11 cellular contexts compared by ENCODE assay signal in genomic region chr15:45794768-45795486, GRCh38.
A peak's percentile ranks its signal among the peaks of the same experiment; 100 is the strongest.
DNase-seq lines count a peak whose midpoint lies in the region; ATAC-seq and TF ChIP-seq lines count a peak whose summit lies in the region.
"Had no signal": no experiment of that assay in that cellular context is flagged by ENCODE, and none has a peak within 500 bp of the region (broad histone marks: within the 10 kb centered on the region; RNA-seq: fewer than 3 reads in every experiment).

No MANE protein-coding gene starts in this region.

- no peak overlapping the region for H3K9ac ChIP-seq in mesenchymal stem cell (ENCODE audit: low read length)

- H4K8ac ChIP-seq in mesenchymal stem cell (ENCODE audit: low read length) = no peak overlapping the region

- ATAC-seq in GM18867 (IDR thresholded peaks at IDR 0.05; ENCODE audit: unreplicated experiment) (peak; percentile 45), GM18505 (IDR thresholded peaks at IDR 0.05; ENCODE audit: unreplicated experiment) (no peak)
- ATAC-seq: natural killer cell had no signal

- H3K23ac ChIP-seq in mesenchymal stem cell (ENCODE audit: low read length in 2 of 2) = no peak overlapping the region

- no peak overlapping the region for H2BK5ac ChIP-seq in mesenchymal stem cell (ENCODE audit: low read depth, low read length, poor library complexity, severe bottlenecking)

- no peak overlapping the region for H3K14ac ChIP-seq in mesenchymal stem cell (ENCODE audit: low read length in 2 of 2)

- no peak overlapping the region for H4K91ac ChIP-seq in mesenchymal stem cell (ENCODE audit: low read length)

- no peak overlapping the region for H2AK5ac ChIP-seq in mesenchymal stem cell (ENCODE audit: low read length, severe bottlenecking)

- no peak for TF ChIP-seq POLR2A in GM18505 (IDR thresholded peaks at IDR 0.05; ENCODE audit: borderline replicate concordance, extremely low read depth, insufficient read depth, insufficient read length)

- H3K18ac ChIP-seq in mesenchymal stem cell (ENCODE audit: low read depth in 1 of 2, low read length in 2 of 2) = no peak overlapping the region

- H3K4me1 ChIP-seq in HEK293 (ENCODE audit: control insufficient read depth, insufficient read depth, low read length) (no peaks in the 10 kb centered on the region), hepatocyte (ENCODE audit: insufficient read depth) (peaks cover 10% of the 10 kb centered on the region), mesenchymal stem cell (ENCODE audit: control insufficient read depth, insufficient read depth, low read depth, low read length) (no peaks in the 10 kb centered on the region)

- H3K79me2 ChIP-seq in hepatocyte = no peaks in the 10 kb centered on the region

- no peaks in the 10 kb centered on the region for H3K9me2 ChIP-seq in hepatocyte (replicated peaks; ENCODE audit: insufficient read depth)

- TF ChIP-seq CTCF in HEK293 (tag by site-specific recombination; IDR thresholded peaks at IDR 0.05) = no peak
- no peak for TF ChIP-seq CTCF in hepatocyte (IDR thresholded peaks at IDR 0.05; ENCODE audit: poor library complexity)

- CTCF ChIA-PET in HEK293 (lab: Yijun Ruan, JAX) = interaction anchor here (0.7 to 2.7 kb wide), 13 partner anchors 8 to 871 kb away, joined by 3 to 17 read pairs (median 3); no protein-coding TSS in a partner anchor

- no peaks in the 10 kb centered on the region for H3K27me3 ChIP-seq in hepatocyte
- peaks cover 21 to 34% of the 10 kb centered on the region in 2 experiments for H3K27me3 ChIP-seq in mesenchymal stem cell (ENCODE audit: control insufficient read depth in 1 of 2, insufficient read depth in 1 of 2, low read length in 2 of 2)

- H3K9me3 ChIP-seq in HEK293 (ENCODE audit: control insufficient read depth, insufficient read depth, low read depth, low read length) (no peaks in the 10 kb centered on the region), hepatocyte (ENCODE audit: low read depth) (no peaks in the 10 kb centered on the region), mesenchymal stem cell (ENCODE audit: control insufficient read depth, low read length) (no peaks in the 10 kb centered on the region)

- H3K4me3 ChIP-seq in HEK293 (ENCODE audit: low read depth, low read length) (no peak overlapping the region), hepatocyte (no peak overlapping the region), mesenchymal stem cell (ENCODE audit: insufficient read depth in 1 of 2, low read depth in 1 of 2, low read length in 2 of 2) (no peak overlapping the region)

- POLR2A ChIA-PET in HEK293 (lab: Yijun Ruan, JAX) = no interaction called here

- H3K36me3 ChIP-seq in HEK293 (ENCODE audit: control insufficient read depth in 2 of 2, insufficient read depth in 1 of 2, low read length in 2 of 2) = no peaks in the 10 kb centered on the region
- H3K36me3 ChIP-seq in hepatocyte (replicated peaks; ENCODE audit: insufficient read depth, low read depth) = no peaks in the 10 kb centered on the region
- H3K36me3 ChIP-seq in mesenchymal stem cell (ENCODE audit: control insufficient read depth in 1 of 2, insufficient read depth in 2 of 2, low read depth in 1 of 2, low read length in 2 of 2) = no peaks in the 10 kb centered on the region

- no peaks in the 10 kb centered on the region for H4K20me1 ChIP-seq in hepatocyte (ENCODE audit: insufficient read depth, poor library complexity, severe bottlenecking)

- no peaks in the 10 kb centered on the region for H3K79me1 ChIP-seq in mesenchymal stem cell (replicated peaks; ENCODE audit: low read length, poor library complexity, severe bottlenecking)

- H2BK15ac ChIP-seq in mesenchymal stem cell (ENCODE audit: low read depth, poor library complexity, severe bottlenecking) = no peak overlapping the region

- H2BK120ac ChIP-seq in mesenchymal stem cell (ENCODE audit: low read depth, low read length) = no peak overlapping the region

- DNase-seq in NAMALWA (ENCODE audit: low spot score) (peak; percentile 9), hepatocyte (ENCODE audit: low spot score) (peak; percentile 65), SK-N-DZ (ENCODE audit: low spot score) (no peak), mesenchymal stem cell (no peak), NCI-H510A treated with DMSO at 0.1 percent for 48 hours (lab: John Stamatoyannopoulos, UW) (no peak)
- DNase-seq: activated B cell treated with CpG ODN at 0.5 μM for 24 hours, cerebellar nuclear complex, natural killer cell had no signal

- H3K27ac ChIP-seq in HEK293 (ENCODE audit: extremely low read depth, low read depth, low read length) = no peak overlapping the region
- H3K27ac ChIP-seq in hepatocyte = peak overlapping the region; percentile 29
- no peak overlapping the region for H3K27ac ChIP-seq in mesenchymal stem cell (ENCODE audit: low read length, poor library complexity, severe bottlenecking)

- no peak overlapping the region for H3K4ac ChIP-seq in mesenchymal stem cell (ENCODE audit: low read depth in 1 of 2, low read length in 2 of 2)

- H2AFZ ChIP-seq in hepatocyte = no peak overlapping the region
- no peak overlapping the region for H2AFZ ChIP-seq in mesenchymal stem cell (ENCODE audit: low read depth, low read length)

- H3K4me2 ChIP-seq in hepatocyte (peak overlapping the region; percentile 26), mesenchymal stem cell (ENCODE audit: low read length, poor library complexity, severe bottlenecking) (no peak overlapping the region)

- no peak overlapping the region for H2BK12ac ChIP-seq in mesenchymal stem cell (ENCODE audit: low read length in 2 of 2)

- WGBS in hepatocyte (ENCODE audit: low lambda C conversion rate, missing lambda C conversion rate) = 61% methylated on average over 6 of the region's 6 CpGs
- WGBS in mesenchymal stem cell = 78% methylated on average over 6 of the region's 6 CpGs

TF ChIP-seq in HEK293, 187 proteins besides CTCF, POLR2A, EP300 and RAD21:
- no peak for TF ChIP-seq ZNF837 (tag by site-specific recombination; IDR thresholded peaks at IDR 0.05)
- peak; percentile 35; the same call in 1 of the 2 replicates for TF ChIP-seq ATF2 (tag by site-specific recombination; IDR thresholded peaks at IDR 0.05; ENCODE audit: low read depth)
TF ChIP-seq in HEK293: peak in this region for 1.

Comparison
In these comparisons a context has a peak if more than half of its experiments do, and no peak if none do; other contexts are left out.
1. DNase-seq: peak in NAMALWA (single experiment) and hepatocyte (single experiment); none in SK-N-DZ (single experiment), mesenchymal stem cell (single experiment) and NCI-H510A treated with DMSO at 0.1 percent for 48 hours (single experiment).